26 cellular contexts compared by ENCODE assay signal in the genomic region with DNA sequence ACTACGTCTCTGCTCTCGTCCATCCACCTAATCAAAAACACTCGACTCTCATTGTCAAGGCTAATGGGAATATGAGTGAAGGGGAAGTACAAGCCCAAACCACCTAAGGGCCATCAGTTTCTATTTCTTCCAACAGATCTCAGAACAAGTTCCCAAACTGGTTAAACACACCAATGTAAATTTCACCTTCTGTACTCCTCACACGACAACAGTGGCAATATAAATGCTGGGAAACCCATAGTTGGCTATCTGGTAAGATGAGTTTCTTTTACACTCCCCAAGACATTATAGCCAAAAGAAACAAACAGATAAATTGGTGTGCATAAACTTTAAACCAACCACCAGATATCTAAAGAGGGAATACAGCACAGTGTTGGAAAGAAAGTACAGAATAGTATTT. TPM values are rescaled to one million over a fixed set of nuclear protein-coding genes. Genes with fewer than 3 reads are reported as not detected.
DNase-seq lines count a peak whose midpoint lies in the region; ATAC-seq, FAIRE-seq and TF ChIP-seq lines count a peak whose summit lies in the region.
"Had no signal": no experiment of that assay in that cellular context is flagged by ENCODE, and none has a peak within 500 bp of the region (broad histone marks: within the 10 kb centered on the region; RNA-seq: fewer than 3 reads in every experiment).

No MANE protein-coding gene starts in this region.

- TF ChIP-seq EP300 in HepG2 (IDR thresholded peaks at IDR 0.05; ENCODE audit: low read depth in 2 of 2, low read length in 2 of 2) (no peak), HepG2 (CRISPR knock-in tag; IDR thresholded peaks at IDR 0.05; ENCODE audit: borderline replicate concordance) (no peak), upper lobe of left lung (IDR thresholded peaks at IDR 0.05) (no peak)

- TF ChIP-seq POLR2A in HepG2 (IDR thresholded peaks at IDR 0.05; ENCODE audit: insufficient read depth in 1 of 2, low read depth in 2 of 2, low read length in 2 of 2) (no peak), upper lobe of left lung (IDR thresholded peaks at IDR 0.05) (no peak)

- no peak overlapping the region for H2AFZ ChIP-seq in HepG2 (ENCODE audit: low read length)

- H3K9ac ChIP-seq in liver (ENCODE audit: low read depth in 1 of 2, low read length in 2 of 2) = peak overlapping the region; percentile 79 to 97
- H3K9ac ChIP-seq in HepG2 (ENCODE audit: insufficient read depth, low read depth, low read length) = no peak overlapping the region
- H3K9ac ChIP-seq in endodermal cell (ENCODE audit: extremely low read depth, low read length, poor library complexity, severe bottlenecking) = no peak overlapping the region

- DNase-seq in HepG2 (ENCODE audit: low spot score) (no peak), mucosa of descending colon (no peak), upper lobe of left lung (peak in 1 of 2 donors; percentile 18), endodermal cell (no peak)
- DNase-seq: ACHN; activated CD4-positive, alpha-beta T cell treated with anti-CD3 and anti-CD28 coated beads, Interleukin-2, amount 50 U/mL, for 48 hours; activated CD8-positive, alpha-beta memory T cell treated with anti-CD3 and anti-CD28 coated beads, Interleukin-2, amount 50 U/mL, for 4 hours; anterior cingulate cortex; BE2C; DMS53; effector memory CD8-positive, alpha-beta T cell; mesenchymal stem cell; NCI-H1105; NCI-H1930; NCI-H526; NK-92 treated with Interleukin-12 subunit alpha and Interleukin-12 subunit beta, amount 100 ng/mL, for 24 hours; SHP77 treated with DMSO at 0.1 percent for 48 hours had no signal

- peaks cover 9 to 76% (median 55%) of the 10 kb centered on the region in 4 donors for H3K4me1 ChIP-seq in liver (ENCODE audit: control insufficient read depth in 4 of 4, insufficient read depth in 4 of 4, low read length in 3 of 4)
- H3K4me1 ChIP-seq in HepG2 (ENCODE audit: insufficient read depth, low read length) = peaks cover 41% of the 10 kb centered on the region
- peaks cover 14% of the 10 kb centered on the region for H3K4me1 ChIP-seq in mucosa of descending colon (ENCODE audit: low read depth)
- peaks cover 8 to 54% (median 33%) of the 10 kb centered on the region in 4 donors for H3K4me1 ChIP-seq in upper lobe of left lung
- H3K4me1 ChIP-seq in endodermal cell (ENCODE audit: control insufficient read depth, insufficient read depth, low read length) = peaks cover 12% of the 10 kb centered on the region

- H3K27me3 ChIP-seq in liver (ENCODE audit: control insufficient read depth in 4 of 4, insufficient read depth in 4 of 4, low read length in 3 of 4) (no peaks in the 10 kb centered on the region), HepG2 (ENCODE audit: control insufficient read depth in 1 of 2, insufficient read depth in 2 of 2, low read length in 2 of 2) (no peaks in the 10 kb centered on the region), upper lobe of left lung (no peaks in the 10 kb centered on the region), endodermal cell (ENCODE audit: control insufficient read depth, insufficient read depth, low read length, poor library complexity, severe bottlenecking) (no peaks in the 10 kb centered on the region)
- H3K27me3 ChIP-seq: BE2C had no signal

- H3K4me3 Mint-ChIP-seq in endodermal cell = no peak overlapping the region
- H3K4me3 Mint-ChIP-seq: activated naive CD4-positive, alpha-beta T cell treated with anti-CD3 and anti-CD28 coated beads, Interleukin-2, amount 50 U/mL, for 24 hours; effector memory CD8-positive, alpha-beta T cell had no signal

- no peak for TF ChIP-seq CTCF in liver (IDR thresholded peaks at IDR 0.05; ENCODE audit: low read depth, low read length, missing input control)
- no peak for TF ChIP-seq CTCF in HepG2 (CRISPR knock-in tag; IDR thresholded peaks at IDR 0.05)
- TF ChIP-seq CTCF in mucosa of descending colon (IDR thresholded peaks at IDR 0.05) = no peak
- no peak for TF ChIP-seq CTCF in upper lobe of left lung (IDR thresholded peaks at IDR 0.05)
- no peak for TF ChIP-seq CTCF in endodermal cell (conservative IDR thresholded peaks at IDR 0.05)

- no peak for FAIRE-seq in HepG2 (lab: Jason Lieb, UNC)
- FAIRE-seq: G401.6, H54, islet of Langerhans had no signal

- 38% methylated on average over 4 of the region's 4 CpGs for WGBS in liver
- 95% methylated on average over 4 of the region's 4 CpGs for WGBS in HepG2 (ENCODE audit: low lambda C conversion rate)
- 73 to 74% methylated on average over 4 of the region's 4 CpGs for WGBS in upper lobe of left lung, 2 donors
- WGBS in endodermal cell (ENCODE audit: insufficient coverage in 1 of 2, insufficient read length in 1 of 2), 2 experiments = 92% methylated on average over 4 of the region's 4 CpGs; no CpG with 5 or more reads in 1 of the 2 experiments

- no peaks in the 10 kb centered on the region for H3K9me3 Mint-ChIP-seq in endodermal cell
- H3K9me3 Mint-ChIP-seq: activated naive CD4-positive, alpha-beta T cell treated with anti-CD3 and anti-CD28 coated beads, Interleukin-2, amount 50 U/mL, for 24 hours; effector memory CD8-positive, alpha-beta T cell had no signal

- peaks cover 2 to 34% (median 22%) of the 10 kb centered on the region in 4 donors for H3K36me3 ChIP-seq in liver (ENCODE audit: control insufficient read depth in 4 of 4, insufficient read depth in 3 of 4, low read depth in 1 of 4, low read length in 3 of 4)
- H3K36me3 ChIP-seq in HepG2 (replicated peaks in 1 of 2; ENCODE audit: control insufficient read depth in 1 of 2, insufficient read depth in 2 of 2, low read length in 2 of 2) = peaks cover 0 to 1% of the 10 kb centered on the region in 2 experiments; a peak in 2 of 5 replicates
- H3K36me3 ChIP-seq in mucosa of descending colon (ENCODE audit: low read depth) = no peaks in the 10 kb centered on the region
- H3K36me3 ChIP-seq in upper lobe of left lung = peaks cover 0 to 34% (median 11%) of the 10 kb centered on the region in 4 donors
- peaks cover 5% of the 10 kb centered on the region for H3K36me3 ChIP-seq in endodermal cell (ENCODE audit: control insufficient read depth, insufficient read depth, low read length)
- H3K36me3 ChIP-seq: BE2C had no signal

- in situ Hi-C loops in HepG2 (cut with HindIII; ENCODE audit: extremely low pct_ligation_motif_present, low pct_unique_long_range_greater_than_20kb) = no loop called here

- intact Hi-C loops in HepG2 (cut with micrococcal nuclease; ENCODE audit: unreplicated experiment) (loop anchor here (10.0 kb wide), 1 partner anchor 181 kb away; no protein-coding TSS in a partner anchor), mucosa of descending colon (cut with DNase I, micrococcal nuclease) (no loop called here)

- no peak for TF ChIP-seq RAD21 in liver (IDR thresholded peaks at IDR 0.05)
- TF ChIP-seq RAD21 in HepG2 (CRISPR knock-in tag; IDR thresholded peaks at IDR 0.05) = no peak

- peak overlapping the region; percentile 34 to 88 (median 52) for H3K4me3 ChIP-seq in liver (ENCODE audit: low read depth in 1 of 3, low read length in 3 of 3)
- no peak overlapping the region for H3K4me3 ChIP-seq in HepG2 (replicated peaks in 1 of 3; ENCODE audit: insufficient read depth in 1 of 3, low read depth in 2 of 3, low read length in 3 of 3)
- no peak overlapping the region for H3K4me3 ChIP-seq in mucosa of descending colon
- peak overlapping the region in 3 of 4 donors; percentile 25 to 43 (median 38) for H3K4me3 ChIP-seq in upper lobe of left lung
- no peak overlapping the region for H3K4me3 ChIP-seq in endodermal cell (ENCODE audit: low read length)
- H3K4me3 ChIP-seq: coronary artery had no signal

- peaks cover 6% of the 10 kb centered on the region for H3K79me2 ChIP-seq in HepG2 (ENCODE audit: insufficient read depth, low read length)

- POLR2A ChIA-PET in HepG2 (lab: Yijun Ruan, JAX) = no interaction called here

- no peaks in the 10 kb centered on the region for H3K36me3 Mint-ChIP-seq in endodermal cell (ENCODE audit: low read depth)

- H3K27ac ChIP-seq in liver (ENCODE audit: low read depth in 1 of 2, low read length in 2 of 2) (peak overlapping the region; percentile 58 to 60), HepG2 (ENCODE audit: extremely low read length, insufficient read depth, low read length) (no peak overlapping the region), upper lobe of left lung (peak overlapping the region in 3 of 4 donors; percentile 25 to 85 (median 80)), endodermal cell (ENCODE audit: low read depth, low read length) (no peak overlapping the region)
- H3K27ac ChIP-seq: coronary artery had no signal

- no peaks in the 10 kb centered on the region for H4K20me1 ChIP-seq in HepG2 (ENCODE audit: insufficient read depth, low read length)

- CTCF ChIA-PET in HepG2 (lab: Yijun Ruan, JAX; ENCODE audit: low intra/inter-chr PET ratio, low total read pairs) = no interaction called here

- BruUV-seq in HepG2 (replicated peaks; lab: Mats Ljungman, UMichigan) = no TSS peak

- H3K27ac Mint-ChIP-seq in endodermal cell = no peak overlapping the region
- H3K27ac Mint-ChIP-seq: activated naive CD4-positive, alpha-beta T cell treated with anti-CD3 and anti-CD28 coated beads, Interleukin-2, amount 50 U/mL, for 24 hours; effector memory CD8-positive, alpha-beta T cell had no signal

- no peak overlapping the region for H3K4me2 ChIP-seq in HepG2 (ENCODE audit: low read depth, low read length)

- H3K27me3 Mint-ChIP-seq in endodermal cell (ENCODE audit: insufficient read depth) = no peaks in the 10 kb centered on the region
- H3K27me3 Mint-ChIP-seq: activated naive CD4-positive, alpha-beta T cell treated with anti-CD3 and anti-CD28 coated beads, Interleukin-2, amount 50 U/mL, for 24 hours; effector memory CD8-positive, alpha-beta T cell had no signal

- ATAC-seq in HepG2 (no peak), esophagus mucosa (peak; percentile 26), mucosa of descending colon (peak; percentile 20), upper lobe of left lung (ENCODE audit: low FRiP score in 2 of 2) (no peak), HG03135 (IDR thresholded peaks at IDR 0.05; ENCODE audit: unreplicated experiment) (no peak), GM19328 (IDR thresholded peaks at IDR 0.05; ENCODE audit: unreplicated experiment) (no peak)
- ATAC-seq: effector memory CD8-positive, alpha-beta T cell had no signal

- H3K4me1 Mint-ChIP-seq in endodermal cell = peaks cover 7% of the 10 kb centered on the region

- H3K9me3 ChIP-seq in liver (ENCODE audit: control insufficient read depth in 4 of 4, low read length in 3 of 4) (no peaks in the 10 kb centered on the region), HepG2 (ENCODE audit: low read length) (no peaks in the 10 kb centered on the region), mucosa of descending colon (no peaks in the 10 kb centered on the region), upper lobe of left lung (no peaks in the 10 kb centered on the region), endodermal cell (ENCODE audit: control insufficient read depth, low read length) (no peaks in the 10 kb centered on the region)
- H3K9me3 ChIP-seq: BE2C had no signal

RNA-seq across cellular contexts. Expression of a gene that starts 21.9 kb away (rescaled TPM):
- 1,000 to 10,000 TPM in 1 of 2 donors, 100 to 1,000 TPM in 1; 210 to 2,226 TPM for total RNA-seq in liver
- polyA plus RNA-seq in liver = 1,000 to 10,000 TPM in 1 of 2 donors, 100 to 1,000 TPM in 1; 704 to 1,052 TPM
- total RNA-seq in HepG2 (2016; rRNA removed; fragmentation: Illumina TruSeq; extraction: Trizol) = 29.8 and 38.2 TPM in 2 replicates
- 5.1 and 5.5 TPM in 2 replicates for total RNA-seq in HepG2 (2016; cell fraction: cytosol; rRNA removed; fragmentation: Illumina TruSeq; extraction: Trizol; ENCODE audit: low read depth)
- total RNA-seq in HepG2 (2016; cell fraction: insoluble cytoplasmic fraction; rRNA removed; fragmentation: Illumina TruSeq; extraction: Trizol) = 27.7 and 32.5 TPM in 2 replicates
- total RNA-seq in HepG2 (2016; cell fraction: membrane; rRNA removed; fragmentation: Illumina TruSeq; extraction: Trizol) = 15.6 and 17.1 TPM in 2 replicates
- total RNA-seq in HepG2 (2016; cell fraction: nucleus; rRNA removed; fragmentation: Illumina TruSeq; extraction: Trizol) = 33.0 and 35.9 TPM in 2 replicates
- polyA plus RNA-seq in HepG2 (2011; rRNA removed) = 10.0 and 14.3 TPM in 2 replicates
- polyA plus RNA-seq in HepG2 (2011; cell fraction: cytosol; rRNA removed) = 5.5 and 11.2 TPM in 2 replicates
- 10.0 and 18.6 TPM in 2 replicates for polyA plus RNA-seq in HepG2 (2011; cell fraction: nucleus; rRNA removed)
- polyA plus RNA-seq in HepG2 (2012) = 8.5 and 20.6 TPM in 2 replicates
- polyA plus RNA-seq in HepG2 (2016; cell fraction: cytosol; fragmentation: Illumina TruSeq; extraction: Trizol; ENCODE audit: low read depth) = 3.5 and 4.7 TPM in 2 replicates
- polyA plus RNA-seq in HepG2 (2016; cell fraction: insoluble cytoplasmic fraction; fragmentation: Illumina TruSeq; extraction: Trizol; ENCODE audit: low read depth) = 31.0 and 31.7 TPM in 2 replicates
- 10.4 and 12.2 TPM in 2 replicates for polyA plus RNA-seq in HepG2 (2016; cell fraction: membrane; fragmentation: Illumina TruSeq; extraction: Trizol; ENCODE audit: low read depth)
- 44.4 and 47.7 TPM in 2 replicates for polyA plus RNA-seq in HepG2 (2016; cell fraction: nucleus; fragmentation: Illumina TruSeq; extraction: Trizol; ENCODE audit: insufficient read depth, low read depth)
- 14.8 and 18.9 TPM in 2 replicates for polyA minus RNA-seq in HepG2 (2011; rRNA and poly(A)+ RNA removed; ENCODE audit: low replicate concordance)
- polyA minus RNA-seq in HepG2 (2011; cell fraction: cytosol; rRNA and poly(A)+ RNA removed) = 11.4 and 23.7 TPM in 2 replicates
- 11.5 and 23.1 TPM in 2 replicates for polyA minus RNA-seq in HepG2 (2011; cell fraction: nucleus; rRNA and poly(A)+ RNA removed)
- 74.3 TPM for total RNA-seq in esophagus mucosa
- 10 to 100 TPM; 37.4 to 51.4 (median 39.0) TPM for total RNA-seq in mucosa of descending colon
- total RNA-seq in upper lobe of left lung = 100 to 1,000 TPM; 208 to 306 (median 234) TPM
- total RNA-seq in endodermal cell = 1 to 10 TPM; 3.8 to 5.2 TPM
- 14.2 TPM for polyA plus RNA-seq in endodermal cell (2013, experiment 1 of 2)
- polyA plus RNA-seq in endodermal cell (2013, experiment 2 of 2) = 16.0 TPM

Comparison
In these comparisons a context has a peak if more than half of its experiments do, and no peak if none do; other contexts are left out.
1. H3K27ac ChIP-seq: peak in liver (2 of 2) and upper lobe of left lung (3 of 4); none in HepG2 (single experiment) and endodermal cell (single experiment).
2. H3K4me3 ChIP-seq: peak in liver (3 of 3) and upper lobe of left lung (3 of 4); none in HepG2 (0 of 3), mucosa of descending colon (single experiment) and endodermal cell (single experiment).
3. H3K9ac ChIP-seq: peak in liver (2 of 2); none in HepG2 (single experiment) and endodermal cell (single experiment).
4. ATAC-seq: peak in esophagus mucosa (single experiment) and mucosa of descending colon (single experiment); none in HepG2 (single experiment), upper lobe of left lung (0 of 2), HG03135 (single experiment) and GM19328 (single experiment).